ENCODE assay signal across 1 cellular context in genomic region chr1:220717800-220718640, GRCh38.
A peak's percentile ranks its signal among the peaks of the same experiment; 100 is the strongest.
TF ChIP-seq lines count a peak whose summit lies in the region.

No MANE protein-coding gene starts in this region.

TF ChIP-seq in K562, 482 proteins besides CTCF, POLR2A, EP300 and RAD21 (continued from another document):
- no peak for TF ChIP-seq CHD7 (IDR thresholded peaks at IDR 0.05; ENCODE audit: low read depth, low read length)
- TF ChIP-seq CEBPB (tag; IDR thresholded peaks at IDR 0.05), result peak; percentile 59; the same call in 1 of the 2 replicates
- no peak for TF ChIP-seq GATA2 (CRISPR knock-in tag; IDR thresholded peaks at IDR 0.05)
- TF ChIP-seq U2AF1 (optimal IDR thresholded peaks at IDR 0.05; ENCODE audit: low read depth, low read length), result no peak
- no peak for TF ChIP-seq ZNF76 (CRISPR knock-in tag; IDR thresholded peaks at IDR 0.05; ENCODE audit: borderline replicate concordance)
- TF ChIP-seq TCF7 (IDR thresholded peaks at IDR 0.05; ENCODE audit: borderline replicate concordance), result no peak
- no peak for TF ChIP-seq SMARCA4 (IDR thresholded peaks at IDR 0.05)
- TF ChIP-seq ARID1B (IDR thresholded peaks at IDR 0.05), result peak; percentile 43; the same call in 1 of the 2 replicates
- TF ChIP-seq FOXA3 (CRISPR knock-in tag; conservative IDR thresholded peaks at IDR 0.05 in 1 of 2, IDR thresholded peaks at IDR 0.05 in 1 of 2), result no peak
- TF ChIP-seq DDX20 (tag; IDR thresholded peaks at IDR 0.05; ENCODE audit: low read depth), result no peak
